ENCODE assay signal across 8 cellular contexts in genomic region chr11:1689250-1690166, GRCh38. TPM values are rescaled to one million over a fixed set of nuclear protein-coding genes. Genes with fewer than 3 reads are reported as not detected.
"Had no signal": no experiment of that assay in that cellular context is flagged by ENCODE, and none has a peak within 500 bp of the region (broad histone marks: within the 10 kb centered on the region; RNA-seq: fewer than 3 reads in every experiment).

No MANE protein-coding gene starts in this region.

RNA-seq across cellular contexts. Expression of gene KRTAP5-6, which starts 7.5 kb away (rescaled TPM):
- total RNA-seq: activated CD4-positive, alpha-beta memory T cell treated with anti-CD3 and anti-CD28 coated beads for 36 hours; activated CD4-positive, alpha-beta T cell treated with anti-CD3 and anti-CD28 coated beads, Interleukin-2, amount 10 ng/mL, durations not matched to agents 7 days and 5 days; activated naive CD4-positive, alpha-beta T cell treated with anti-CD3 and anti-CD28 coated beads for 36 hours; activated T-helper 17 cell treated with anti-CD3 and anti-CD28 coated beads, Interleukin-2, amount 50 U/mL, for 72 hours; astrocyte; MCF 10A; PC-9; RPMI7951 had no signal

RNA-seq across cellular contexts. Expression of gene KRTAP5-5, which starts 59.9 kb away (rescaled TPM):
- total RNA-seq: activated CD4-positive, alpha-beta memory T cell treated with anti-CD3 and anti-CD28 coated beads for 36 hours; activated CD4-positive, alpha-beta T cell treated with anti-CD3 and anti-CD28 coated beads, Interleukin-2, amount 10 ng/mL, durations not matched to agents 7 days and 5 days; activated naive CD4-positive, alpha-beta T cell treated with anti-CD3 and anti-CD28 coated beads for 36 hours; activated T-helper 17 cell treated with anti-CD3 and anti-CD28 coated beads, Interleukin-2, amount 50 U/mL, for 72 hours; astrocyte; MCF 10A; PC-9; RPMI7951 had no signal
